ENCODE assay signal across 9 cellular contexts in the genomic region with DNA sequence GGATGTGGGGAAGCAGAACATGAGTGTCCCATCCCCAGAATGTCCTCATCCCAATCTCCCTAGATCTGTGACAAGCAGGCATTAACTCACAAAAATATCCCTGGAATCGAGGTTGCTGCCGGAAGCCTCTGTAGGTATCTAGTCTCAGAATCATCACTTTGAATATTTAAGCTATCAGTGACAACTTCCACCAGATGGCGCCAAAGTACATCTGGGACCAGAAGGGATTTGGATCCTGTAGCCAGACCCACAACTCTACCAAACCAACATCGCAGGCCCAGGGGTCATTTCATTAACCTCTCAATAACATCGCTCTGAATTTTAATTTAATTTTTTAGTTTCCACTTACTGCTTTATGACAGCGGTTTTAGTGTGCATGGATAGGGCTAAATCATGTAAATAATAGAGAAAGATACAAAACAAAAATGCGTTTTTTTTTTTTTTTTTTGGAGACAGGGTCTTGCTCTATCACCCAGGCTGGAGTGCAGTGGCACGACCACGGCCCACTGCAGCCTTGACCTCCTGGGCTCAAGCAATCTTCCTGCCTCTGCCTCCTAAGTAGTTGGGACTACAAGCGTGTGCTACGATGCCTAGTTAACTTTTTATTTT. TPM values are rescaled to one million over a fixed set of nuclear protein-coding genes. Genes with fewer than 3 reads are reported as not detected.
DNase-seq lines count a peak whose midpoint lies in the region; ATAC-seq, FAIRE-seq and TF ChIP-seq lines count a peak whose summit lies in the region.
"Had no signal": no experiment of that assay in that cellular context is flagged by ENCODE, and none has a peak within 500 bp of the region (broad histone marks: within the 10 kb centered on the region; RNA-seq: fewer than 3 reads in every experiment).

No MANE protein-coding gene starts in this region.

- no peaks in the 10 kb centered on the region for H3K9me3 ChIP-seq in kidney (ENCODE audit: control insufficient read depth in 1 of 2, low read length in 2 of 2)

- no peak for FAIRE-seq in bronchial epithelial cell (lab: Jason Lieb, UNC)
- FAIRE-seq in kidney (lab: Jason Lieb, UNC): no peak
- FAIRE-seq: colon had no signal

- no peak overlapping the region for H3K9ac ChIP-seq in kidney (ENCODE audit: low read length in 2 of 2)

- H3K27ac ChIP-seq in kidney (ENCODE audit: low read depth in 2 of 2, low read length in 2 of 2): no peak overlapping the region

- ATAC-seq in HG03103 (IDR thresholded peaks at IDR 0.05; ENCODE audit: low read depth, unreplicated experiment): peak; percentile 32
- no peak for ATAC-seq in HG03139 (IDR thresholded peaks at IDR 0.05; ENCODE audit: unreplicated experiment)

- no peak overlapping the region for H3K4me3 ChIP-seq in bronchial epithelial cell (ENCODE audit: low read depth, low read length)
- no peak overlapping the region for H3K4me3 ChIP-seq in kidney (ENCODE audit: low read length in 2 of 2)

- H3K27me3 ChIP-seq in bronchial epithelial cell (ENCODE audit: control insufficient read depth, insufficient read depth, low read length): no peaks in the 10 kb centered on the region

- no peaks in the 10 kb centered on the region for H3K36me3 ChIP-seq in bronchial epithelial cell (ENCODE audit: control insufficient read depth, insufficient read depth, low read length)
- H3K36me3 ChIP-seq in kidney (ENCODE audit: control insufficient read depth in 1 of 2, insufficient read depth in 2 of 2, low read length in 2 of 2): no peaks in the 10 kb centered on the region

- DNase-seq in DMS79 (lab: John Stamatoyannopoulos, UW) (peak; percentile 46), NCI-H446 (lab: John Stamatoyannopoulos, UW) (peak; percentile 70 to 91), bronchial epithelial cell (ENCODE audit: low read depth) (peak; percentile 76), kidney (no peak)
- DNase-seq in activated CD4-positive, CD25-positive, alpha-beta regulatory T cell (lab: John Stamatoyannopoulos, UW): peak; percentile 42 to 69 (median 60)
- peak; percentile 78 to 90 for DNase-seq in stimulated activated CD4-positive, alpha-beta T cell treated with anti-CD3 and anti-CD28 coated beads, Interleukin-2, amount 100 ng/mL, for 24 hours

- TF ChIP-seq CTCF in bronchial epithelial cell (IDR thresholded peaks at IDR 0.05; ENCODE audit: insufficient read depth, low read length, severe bottlenecking) (peak; percentile 73), kidney (IDR thresholded peaks at IDR 0.05; ENCODE audit: borderline replicate concordance, extremely low read depth, insufficient read depth) (peak; percentile 78)

- intact Hi-C loops in kidney (cut with DNase I): no loop called here

- peaks cover 0 to 8% of the 10 kb centered on the region in 2 donors for H3K4me1 ChIP-seq in kidney (ENCODE audit: control insufficient read depth in 1 of 2, insufficient read depth in 1 of 2, low read depth in 1 of 2, low read length in 2 of 2)

RNA-seq across cellular contexts. Expression of a gene that starts 1.1 kb away (rescaled TPM):
- total RNA-seq in bronchial epithelial cell (95.6 and 106 TPM in 2 replicates), kidney (54.1 TPM)
- 29.8 TPM for polyA plus RNA-seq in kidney (ENCODE audit: insufficient read depth, low read depth, low replicate concordance)

RNA-seq across cellular contexts. Expression of a gene that starts 28.3 kb away (rescaled TPM):
- total RNA-seq in bronchial epithelial cell (3.6 and 7.9 TPM in 2 replicates), kidney (39.0 TPM)
- polyA plus RNA-seq in kidney (ENCODE audit: insufficient read depth, low read depth, low replicate concordance): 11.4 TPM

RNA-seq across cellular contexts. Expression of a gene that starts 46.6 kb away (rescaled TPM):
- total RNA-seq in bronchial epithelial cell (not detected in 2 replicates), kidney (not detected)
- not detected for polyA plus RNA-seq in kidney (ENCODE audit: insufficient read depth, low read depth, low replicate concordance)
